In the genomic region with DNA sequence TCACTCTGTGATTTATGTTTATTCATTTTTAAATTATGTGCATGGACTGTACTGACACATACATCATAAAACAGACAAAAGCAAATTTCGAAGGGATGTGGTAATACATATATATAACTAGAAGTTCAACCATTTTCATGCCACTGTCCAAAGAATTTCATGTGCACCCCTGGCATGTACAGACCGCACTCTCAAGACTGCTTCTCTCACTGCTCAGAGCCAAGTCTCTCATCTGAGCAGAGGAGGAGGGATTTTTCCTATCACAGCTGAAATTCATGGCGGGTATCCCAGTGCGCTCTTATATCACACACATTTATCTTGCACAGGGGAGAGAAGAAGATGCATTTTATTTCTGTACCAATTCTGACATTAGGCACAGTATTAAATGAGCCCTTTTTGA, we compare ENCODE assay signal across 8 cellular contexts. TPM values are rescaled to one million over a fixed set of nuclear protein-coding genes. Genes with fewer than 3 reads are reported as not detected.
"Had no signal": no experiment of that assay in that cellular context is flagged by ENCODE, and none has a peak within 500 bp of the region (broad histone marks: within the 10 kb centered on the region; RNA-seq: fewer than 3 reads in every experiment).

No MANE protein-coding gene starts in this region.

- H3K27ac ChIP-seq: GM23248, HL-60 had no signal

- DNase-seq: GM23248, GOT3, H7, HFFc6 had no signal

- H3K4me3 ChIP-seq: GM23248, HAP-1 had no signal

RNA-seq across cellular contexts. Expression of a gene that starts 5.9 kb away (rescaled TPM):
- total RNA-seq: H4, HT1080 had no signal
